In the genomic region with DNA sequence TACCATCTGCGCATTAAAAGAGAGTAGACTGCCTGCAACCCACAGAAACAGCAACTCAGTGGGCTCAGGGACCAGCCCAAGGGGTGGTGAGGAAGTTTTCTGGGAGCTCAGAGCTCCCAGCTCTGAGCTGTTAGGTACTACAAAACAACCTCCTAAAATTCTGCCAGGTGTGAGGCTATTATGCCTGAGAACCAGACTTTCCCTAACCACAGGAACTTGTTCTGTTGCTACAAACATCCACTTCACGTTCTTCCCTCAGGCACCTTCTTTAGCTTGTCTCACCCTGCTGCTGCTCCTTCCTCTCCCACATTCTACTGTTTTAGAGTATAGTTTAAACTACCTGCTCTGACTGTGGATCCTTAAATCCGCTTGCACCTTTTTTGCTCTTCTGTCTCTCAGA, we compare ENCODE assay signal across 21 cellular contexts.
DNase-seq lines count a peak whose midpoint lies in the region; ATAC-seq and TF ChIP-seq lines count a peak whose summit lies in the region.
"Had no signal": no experiment of that assay in that cellular context is flagged by ENCODE, and none has a peak within 500 bp of the region (broad histone marks: within the 10 kb centered on the region; RNA-seq: fewer than 3 reads in every experiment).

No MANE protein-coding gene starts in this region.

- DNase-seq in NCI-H2171 treated with DMSO at 0.1 percent for 48 hours (lab: John Stamatoyannopoulos, UW): peak; percentile 0
- no peak for DNase-seq in NCI-H2171 (lab: John Stamatoyannopoulos, UW)
- peak; percentile 51 for DNase-seq in RPMI7951 (ENCODE audit: low read depth)
- peak; percentile 9 for DNase-seq in iPS-NIHi7 (ENCODE audit: extremely low spot score)
- no peak for DNase-seq in smooth muscle cell (lab: John Stamatoyannopoulos, UW; ENCODE audit: unreplicated experiment)
- no peak for DNase-seq in right cardiac atrium
- DNase-seq in nephron progenitor cell: no peak
- DNase-seq in activated effector memory CD4-positive, alpha-beta T cell treated with Interleukin-2 at 50 U/mL for 16 hours: no peak
- DNase-seq: 8988T; activated B cell treated with CpG ODN at 0.5 μM for 24 hours; activated CD8-positive, alpha-beta T cell treated with anti-CD3 and anti-CD28 coated beads for 36 hours; activated naive CD4-positive, alpha-beta T cell treated with anti-CD3 and anti-CD28 coated beads, Interleukin-2, amount 10 ng/mL, durations not matched to agents 7 days and 5 days; activated T-cell treated with anti-CD3 and anti-CD28 coated beads, Interleukin-2, amount 50 U/mL, for 1 hour; erythroblast; Kasumi-1; NCI-H1092 treated with DMSO at 0.1 percent for 48 hours; SK-N-SH; upper lobe of left lung had no signal

- no peaks in the 10 kb centered on the region for H3K36me3 Mint-ChIP-seq in nephron progenitor cell (ENCODE audit: low read depth)
- H3K36me3 Mint-ChIP-seq: activated naive CD4-positive, alpha-beta T cell treated with anti-CD3 and anti-CD28 coated beads, Interleukin-2, amount 10 ng/mL, durations not matched to agents 7 days and 5 days had no signal

- H3K9me3 Mint-ChIP-seq in nephron progenitor cell: peaks cover 13% of the 10 kb centered on the region
- H3K9me3 Mint-ChIP-seq: activated CD8-positive, alpha-beta T cell treated with anti-CD3 and anti-CD28 coated beads for 36 hours had no signal

- TF ChIP-seq CTCF in smooth muscle cell (IDR thresholded peaks at IDR 0.05; ENCODE audit: borderline replicate concordance, insufficient read depth, poor library complexity, severe bottlenecking) (no peak), nephron progenitor cell (IDR thresholded peaks at IDR 0.05) (no peak)

- peak overlapping the region; percentile 42 for H2AFZ ChIP-seq in smooth muscle cell (ENCODE audit: low read depth)

- no peaks in the 10 kb centered on the region for H4K20me1 ChIP-seq in smooth muscle cell (ENCODE audit: low read depth)

- H3K36me3 ChIP-seq in smooth muscle cell (ENCODE audit: low read depth): no peaks in the 10 kb centered on the region
- H3K36me3 ChIP-seq: upper lobe of left lung had no signal

- H3K27me3 ChIP-seq in smooth muscle cell (ENCODE audit: low read depth) (peaks cover under 1% of the 10 kb centered on the region), right cardiac atrium (ENCODE audit: control insufficient read depth, insufficient read depth) (no peaks in the 10 kb centered on the region)
- H3K27me3 ChIP-seq: upper lobe of left lung had no signal

- H3K4me1 Mint-ChIP-seq in nephron progenitor cell: no peaks in the 10 kb centered on the region
- H3K4me1 Mint-ChIP-seq: activated B cell treated with CpG ODN at 0.5 μM for 24 hours; activated naive CD4-positive, alpha-beta T cell treated with anti-CD3 and anti-CD28 coated beads, Interleukin-2, amount 10 ng/mL, durations not matched to agents 7 days and 5 days; B cell; central memory CD8-positive, alpha-beta T cell had no signal

- 60% methylated on average over 3 of the region's 3 CpGs for WGBS in smooth muscle cell (ENCODE audit: low lambda C conversion rate)
- 83% methylated on average over 3 of the region's 3 CpGs for WGBS in right cardiac atrium

- H3K9me3 ChIP-seq in smooth muscle cell (replicated peaks; ENCODE audit: low read depth) (no peaks in the 10 kb centered on the region), right cardiac atrium (ENCODE audit: control insufficient read depth, low read length) (no peaks in the 10 kb centered on the region)
- H3K9me3 ChIP-seq: SK-N-SH, upper lobe of left lung had no signal

- no peak overlapping the region for H3K4me3 Mint-ChIP-seq in nephron progenitor cell
- H3K4me3 Mint-ChIP-seq: activated B cell treated with CpG ODN at 0.5 μM for 24 hours; activated CD8-positive, alpha-beta T cell treated with anti-CD3 and anti-CD28 coated beads for 36 hours; activated naive CD4-positive, alpha-beta T cell treated with anti-CD3 and anti-CD28 coated beads, Interleukin-2, amount 10 ng/mL, durations not matched to agents 7 days and 5 days; B cell; central memory CD8-positive, alpha-beta T cell had no signal

- no peaks in the 10 kb centered on the region for H3K79me2 ChIP-seq in smooth muscle cell (ENCODE audit: low read depth)

- H3K4me2 ChIP-seq in smooth muscle cell: peak overlapping the region; percentile 54
- H3K4me2 ChIP-seq: SK-N-SH had no signal

- H3K4me3 ChIP-seq in smooth muscle cell: no peak overlapping the region
- H3K4me3 ChIP-seq in right cardiac atrium (ENCODE audit: low read length): no peak overlapping the region
- H3K4me3 ChIP-seq: upper lobe of left lung had no signal

- no peak overlapping the region for H3K27ac Mint-ChIP-seq in nephron progenitor cell
- H3K27ac Mint-ChIP-seq: activated B cell treated with CpG ODN at 0.5 μM for 24 hours; activated CD8-positive, alpha-beta T cell treated with anti-CD3 and anti-CD28 coated beads for 36 hours; activated naive CD4-positive, alpha-beta T cell treated with anti-CD3 and anti-CD28 coated beads, Interleukin-2, amount 10 ng/mL, durations not matched to agents 7 days and 5 days; B cell had no signal

- H3K9ac ChIP-seq in smooth muscle cell (ENCODE audit: low read depth): peak overlapping the region; percentile 49
- H3K9ac ChIP-seq: SK-N-SH had no signal

- ATAC-seq in right cardiac atrium: no peak
- ATAC-seq: activated CD8-positive, alpha-beta T cell treated with anti-CD3 and anti-CD28 coated beads for 36 hours; left lobe of liver had no signal

- intact Hi-C loops in right cardiac atrium (cut with DNase I): loop anchor here in 3 of 4 donors (10.0 kb wide), 3 partner anchors 64 to 284 kb away; no protein-coding TSS in a partner anchor

- no peaks in the 10 kb centered on the region for H3F3A ChIP-seq in smooth muscle cell (ENCODE audit: low read depth)

- H3K4me1 ChIP-seq in smooth muscle cell (ENCODE audit: low read depth) (peaks cover 9% of the 10 kb centered on the region), right cardiac atrium (ENCODE audit: control insufficient read depth, insufficient read depth, low read length) (no peaks in the 10 kb centered on the region)
- H3K4me1 ChIP-seq: upper lobe of left lung had no signal

- H3K27ac ChIP-seq in smooth muscle cell (ENCODE audit: low read depth): peak overlapping the region; percentile 97
- no peak overlapping the region for H3K27ac ChIP-seq in right cardiac atrium (ENCODE audit: low read length)
- H3K27ac ChIP-seq: upper lobe of left lung had no signal

- no peaks in the 10 kb centered on the region for H3K27me3 Mint-ChIP-seq in nephron progenitor cell (ENCODE audit: low read depth, poor library complexity)
- H3K27me3 Mint-ChIP-seq: activated B cell treated with CpG ODN at 0.5 μM for 24 hours; activated CD8-positive, alpha-beta T cell treated with anti-CD3 and anti-CD28 coated beads for 36 hours; activated naive CD4-positive, alpha-beta T cell treated with anti-CD3 and anti-CD28 coated beads, Interleukin-2, amount 10 ng/mL, durations not matched to agents 7 days and 5 days; B cell; central memory CD8-positive, alpha-beta T cell had no signal

Comparison
In these comparisons a context has a peak if more than half of its experiments do, and no peak if none do; other contexts are left out.
1. DNase-seq: peak in NCI-H2171 treated with DMSO at 0.1 percent for 48 hours (single experiment), RPMI7951 (single experiment) and iPS-NIHi7 (single experiment); none in NCI-H2171 (single experiment), smooth muscle cell (single experiment), right cardiac atrium (0 of 3), nephron progenitor cell (single experiment) and activated effector memory CD4-positive, alpha-beta T cell treated with Interleukin-2 at 50 U/mL for 16 hours (single experiment).